In the genomic region with DNA sequence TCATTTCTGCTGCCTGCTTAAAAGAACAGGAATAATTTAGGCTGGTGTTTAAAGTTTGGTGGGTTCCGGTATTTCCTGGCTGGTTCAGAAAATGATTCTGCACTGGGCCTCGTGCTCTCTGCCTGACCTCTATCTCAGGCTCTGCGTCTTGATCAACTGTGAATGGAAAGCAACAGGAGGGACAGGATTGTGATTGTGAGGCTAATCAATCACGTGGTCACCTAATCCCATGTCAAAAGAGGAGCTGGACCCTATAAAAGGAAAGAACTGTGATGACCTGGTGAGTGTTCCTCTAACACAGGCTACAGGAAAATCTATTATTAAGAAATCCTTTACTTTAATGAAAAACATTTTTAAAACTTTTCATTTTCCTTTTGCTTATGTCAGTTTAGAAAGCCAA, we compare ENCODE assay signal across 1 cellular context.
A peak's percentile ranks its signal among the peaks of the same experiment; 100 is the strongest.
TF ChIP-seq lines count a peak whose summit lies in the region.

A gene with protein sequence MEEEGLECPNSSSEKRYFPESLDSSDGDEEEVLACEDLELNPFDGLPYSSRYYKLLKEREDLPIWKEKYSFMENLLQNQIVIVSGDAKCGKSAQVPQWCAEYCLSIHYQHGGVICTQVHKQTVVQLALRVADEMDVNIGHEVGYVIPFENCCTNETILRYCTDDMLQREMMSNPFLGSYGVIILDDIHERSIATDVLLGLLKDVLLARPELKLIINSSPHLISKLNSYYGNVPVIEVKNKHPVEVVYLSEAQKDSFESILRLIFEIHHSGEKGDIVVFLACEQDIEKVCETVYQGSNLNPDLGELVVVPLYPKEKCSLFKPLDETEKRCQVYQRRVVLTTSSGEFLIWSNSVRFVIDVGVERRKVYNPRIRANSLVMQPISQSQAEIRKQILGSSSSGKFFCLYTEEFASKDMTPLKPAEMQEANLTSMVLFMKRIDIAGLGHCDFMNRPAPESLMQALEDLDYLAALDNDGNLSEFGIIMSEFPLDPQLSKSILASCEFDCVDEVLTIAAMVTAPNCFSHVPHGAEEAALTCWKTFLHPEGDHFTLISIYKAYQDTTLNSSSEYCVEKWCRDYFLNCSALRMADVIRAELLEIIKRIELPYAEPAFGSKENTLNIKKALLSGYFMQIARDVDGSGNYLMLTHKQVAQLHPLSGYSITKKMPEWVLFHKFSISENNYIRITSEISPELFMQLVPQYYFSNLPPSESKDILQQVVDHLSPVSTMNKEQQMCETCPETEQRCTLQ (minus strand): TSS at position 101 of the 400 bp plus-strand sequence. CDS start 468 bp downstream, outside the sequence.

TF ChIP-seq in GM23338, 12 proteins besides CTCF, POLR2A, EP300 and RAD21 (continued from another document):
- TF ChIP-seq, protein P1, sequence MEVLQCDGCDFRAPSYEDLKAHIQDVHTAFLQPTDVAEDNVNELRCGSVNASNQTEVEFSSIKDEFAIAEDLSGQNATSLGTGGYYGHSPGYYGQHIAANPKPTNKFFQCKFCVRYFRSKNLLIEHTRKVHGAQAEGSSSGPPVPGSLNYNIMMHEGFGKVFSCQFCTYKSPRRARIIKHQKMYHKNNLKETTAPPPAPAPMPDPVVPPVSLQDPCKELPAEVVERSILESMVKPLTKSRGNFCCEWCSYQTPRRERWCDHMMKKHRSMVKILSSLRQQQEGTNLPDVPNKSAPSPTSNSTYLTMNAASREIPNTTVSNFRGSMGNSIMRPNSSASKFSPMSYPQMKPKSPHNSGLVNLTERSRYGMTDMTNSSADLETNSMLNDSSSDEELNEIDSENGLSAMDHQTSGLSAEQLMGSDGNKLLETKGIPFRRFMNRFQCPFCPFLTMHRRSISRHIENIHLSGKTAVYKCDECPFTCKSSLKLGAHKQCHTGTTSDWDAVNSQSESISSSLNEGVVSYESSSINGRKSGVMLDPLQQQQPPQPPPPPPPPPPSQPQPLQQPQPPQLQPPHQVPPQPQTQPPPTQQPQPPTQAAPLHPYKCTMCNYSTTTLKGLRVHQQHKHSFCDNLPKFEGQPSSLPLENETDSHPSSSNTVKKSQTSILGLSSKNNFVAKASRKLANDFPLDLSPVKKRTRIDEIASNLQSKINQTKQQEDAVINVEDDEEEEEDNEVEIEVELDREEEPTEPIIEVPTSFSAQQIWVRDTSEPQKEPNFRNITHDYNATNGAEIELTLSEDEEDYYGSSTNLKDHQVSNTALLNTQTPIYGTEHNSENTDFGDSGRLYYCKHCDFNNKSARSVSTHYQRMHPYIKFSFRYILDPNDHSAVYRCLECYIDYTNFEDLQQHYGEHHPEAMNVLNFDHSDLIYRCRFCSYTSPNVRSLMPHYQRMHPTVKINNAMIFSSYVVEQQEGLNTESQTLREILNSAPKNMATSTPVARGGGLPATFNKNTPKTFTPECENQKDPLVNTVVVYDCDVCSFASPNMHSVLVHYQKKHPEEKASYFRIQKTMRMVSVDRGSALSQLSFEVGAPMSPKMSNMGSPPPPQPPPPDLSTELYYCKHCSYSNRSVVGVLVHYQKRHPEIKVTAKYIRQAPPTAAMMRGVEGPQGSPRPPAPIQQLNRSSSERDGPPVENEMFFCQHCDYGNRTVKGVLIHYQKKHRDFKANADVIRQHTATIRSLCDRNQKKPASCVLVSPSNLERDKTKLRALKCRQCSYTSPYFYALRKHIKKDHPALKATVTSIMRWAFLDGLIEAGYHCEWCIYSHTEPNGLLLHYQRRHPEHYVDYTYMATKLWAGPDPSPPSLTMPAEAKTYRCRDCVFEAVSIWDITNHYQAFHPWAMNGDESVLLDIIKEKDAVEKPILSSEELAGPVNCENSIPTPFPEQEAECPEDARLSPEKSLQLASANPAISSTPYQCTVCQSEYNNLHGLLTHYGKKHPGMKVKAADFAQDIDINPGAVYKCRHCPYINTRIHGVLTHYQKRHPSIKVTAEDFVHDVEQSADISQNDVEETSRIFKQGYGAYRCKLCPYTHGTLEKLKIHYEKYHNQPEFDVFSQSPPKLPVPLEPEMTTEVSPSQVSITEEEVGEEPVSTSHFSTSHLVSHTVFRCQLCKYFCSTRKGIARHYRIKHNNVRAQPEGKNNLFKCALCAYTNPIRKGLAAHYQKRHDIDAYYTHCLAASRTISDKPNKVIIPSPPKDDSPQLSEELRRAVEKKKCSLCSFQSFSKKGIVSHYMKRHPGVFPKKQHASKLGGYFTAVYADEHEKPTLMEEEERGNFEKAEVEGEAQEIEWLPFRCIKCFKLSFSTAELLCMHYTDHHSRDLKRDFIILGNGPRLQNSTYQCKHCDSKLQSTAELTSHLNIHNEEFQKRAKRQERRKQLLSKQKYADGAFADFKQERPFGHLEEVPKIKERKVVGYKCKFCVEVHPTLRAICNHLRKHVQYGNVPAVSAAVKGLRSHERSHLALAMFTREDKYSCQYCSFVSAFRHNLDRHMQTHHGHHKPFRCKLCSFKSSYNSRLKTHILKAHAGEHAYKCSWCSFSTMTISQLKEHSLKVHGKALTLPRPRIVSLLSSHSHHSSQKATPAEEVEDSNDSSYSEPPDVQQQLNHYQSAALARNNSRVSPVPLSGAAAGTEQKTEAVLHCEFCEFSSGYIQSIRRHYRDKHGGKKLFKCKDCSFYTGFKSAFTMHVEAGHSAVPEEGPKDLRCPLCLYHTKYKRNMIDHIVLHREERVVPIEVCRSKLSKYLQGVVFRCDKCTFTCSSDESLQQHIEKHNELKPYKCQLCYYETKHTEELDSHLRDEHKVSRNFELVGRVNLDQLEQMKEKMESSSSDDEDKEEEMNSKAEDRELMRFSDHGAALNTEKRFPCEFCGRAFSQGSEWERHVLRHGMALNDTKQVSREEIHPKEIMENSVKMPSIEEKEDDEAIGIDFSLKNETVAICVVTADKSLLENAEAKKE (CRISPR knock-in tag; IDR thresholded peaks at IDR 0.05): peak; percentile 78; the same call in 1 of the 2 replicates
- no peak for TF ChIP-seq POLR2AphosphoS5 (IDR thresholded peaks at IDR 0.05; ENCODE audit: low read depth)
- no peak for TF ChIP-seq EZH2phosphoT487 (IDR thresholded peaks at IDR 0.05; ENCODE audit: unreplicated experiment)
- TF ChIP-seq JUNB (IDR thresholded peaks at IDR 0.05; ENCODE audit: unreplicated experiment): no peak
TF ChIP-seq in GM23338: peak in this region for 1.
